Comparison of ENCODE assay signal across 28 cellular contexts in genomic region chr2:593354-594026, GRCh38.
"Had no signal": no experiment of that assay in that cellular context is flagged by ENCODE, and none has a peak within 500 bp of the region (broad histone marks: within the 10 kb centered on the region; RNA-seq: fewer than 3 reads in every experiment).

No MANE protein-coding gene starts in this region.

- H3K4me3 Mint-ChIP-seq: activated CD4-positive, alpha-beta memory T cell treated with anti-CD3 and anti-CD28 coated beads, Interleukin-2, amount 10 ng/mL, durations not matched to agents 7 days and 5 days; activated CD4-positive, alpha-beta T cell treated with anti-CD3 and anti-CD28 coated beads, Interleukin-2, amount 10 ng/mL, durations not matched to agents 7 days and 5 days; activated naive CD4-positive, alpha-beta T cell treated with anti-CD3 and anti-CD28 coated beads, Interleukin-2, amount 10 ng/mL, durations not matched to agents 7 days and 5 days; activated naive CD8-positive, alpha-beta T cell treated with anti-CD3 and anti-CD28 coated beads, Interleukin-2, amount 10 ng/mL, durations not matched to agents 7 days and 5 days; activated T-cell treated with anti-CD3 and anti-CD28 coated beads, Interleukin-2, amount 50 U/mL, for 24 hours; activated T-cell treated with anti-CD3 and anti-CD28 coated beads, Interleukin-2, amount 50 U/mL, for 72 hours; central memory CD8-positive, alpha-beta T cell; effector memory CD8-positive, alpha-beta T cell had no signal

- DNase-seq: activated CD4-positive, alpha-beta memory T cell treated with anti-CD3 and anti-CD28 coated beads, Interleukin-2, amount 10 ng/mL, durations not matched to agents 7 days and 5 days; activated CD4-positive, alpha-beta T cell treated with anti-CD3 and anti-CD28 coated beads for 1 hour; activated CD4-positive, alpha-beta T cell treated with anti-CD3 and anti-CD28 coated beads for 4 hours; activated CD4-positive, alpha-beta T cell treated with anti-CD3 and anti-CD28 coated beads, Interleukin-2, amount 10 ng/mL, durations not matched to agents 7 days and 5 days; activated CD4-positive, alpha-beta T cell treated with anti-CD3 and anti-CD28 coated beads, Interleukin-2, amount 50 U/mL, for 4 hours; activated CD4-positive, CD25-positive, alpha-beta regulatory T cell; activated CD8-positive, alpha-beta memory T cell treated with anti-CD3 and anti-CD28 coated beads, Interleukin-2, amount 50 U/mL, for 48 hours; activated gamma-delta T cell; activated naive CD4-positive, alpha-beta T cell; activated naive CD4-positive, alpha-beta T cell treated with anti-CD3 and anti-CD28 coated beads, Interleukin-2, amount 10 ng/mL, durations not matched to agents 7 days and 5 days; activated naive CD8-positive, alpha-beta T cell treated with anti-CD3 and anti-CD28 coated beads, Interleukin-2, amount 10 ng/mL, durations not matched to agents 7 days and 5 days; activated T-cell treated with anti-CD3 and anti-CD28 coated beads for 4 hours; activated T-cell treated with anti-CD3 and anti-CD28 coated beads, Interleukin-2, amount 50 U/mL, for 24 hours; activated T-cell treated with anti-CD3 and anti-CD28 coated beads, Interleukin-2, amount 50 U/mL, for 72 hours; brain microvascular endothelial cell; cortex of kidney; dermis blood vessel endothelial cell; effector CD4-positive, alpha-beta T cell; effector memory CD8-positive, alpha-beta T cell; erythroblast; esophagus squamous epithelium; foreskin melanocyte; T-helper 2 cell had no signal

- H3K27ac ChIP-seq: brain microvascular endothelial cell, esophagus squamous epithelium, gastroesophageal sphincter had no signal

- H3K36me3 ChIP-seq: brain microvascular endothelial cell, esophagus squamous epithelium, gastroesophageal sphincter had no signal

- H3K4me1 Mint-ChIP-seq: activated CD4-positive, alpha-beta memory T cell treated with anti-CD3 and anti-CD28 coated beads, Interleukin-2, amount 10 ng/mL, durations not matched to agents 7 days and 5 days; activated CD4-positive, alpha-beta T cell treated with anti-CD3 and anti-CD28 coated beads, Interleukin-2, amount 10 ng/mL, durations not matched to agents 7 days and 5 days; activated naive CD4-positive, alpha-beta T cell treated with anti-CD3 and anti-CD28 coated beads, Interleukin-2, amount 10 ng/mL, durations not matched to agents 7 days and 5 days; activated naive CD8-positive, alpha-beta T cell treated with anti-CD3 and anti-CD28 coated beads, Interleukin-2, amount 10 ng/mL, durations not matched to agents 7 days and 5 days; central memory CD8-positive, alpha-beta T cell had no signal

- H3K27me3 ChIP-seq: brain microvascular endothelial cell had no signal

- FAIRE-seq: astrocyte, colon had no signal

- H3K9me3 Mint-ChIP-seq: activated CD4-positive, alpha-beta memory T cell treated with anti-CD3 and anti-CD28 coated beads, Interleukin-2, amount 10 ng/mL, durations not matched to agents 7 days and 5 days; activated CD4-positive, alpha-beta T cell treated with anti-CD3 and anti-CD28 coated beads, Interleukin-2, amount 10 ng/mL, durations not matched to agents 7 days and 5 days; activated naive CD4-positive, alpha-beta T cell treated with anti-CD3 and anti-CD28 coated beads, Interleukin-2, amount 10 ng/mL, durations not matched to agents 7 days and 5 days; activated naive CD4-positive, alpha-beta T cell treated with anti-CD3 and anti-CD28 coated beads, Interleukin-2, amount 50 U/mL, for 72 hours; activated naive CD8-positive, alpha-beta T cell treated with anti-CD3 and anti-CD28 coated beads, Interleukin-2, amount 10 ng/mL, durations not matched to agents 7 days and 5 days; activated T-cell treated with anti-CD3 and anti-CD28 coated beads, Interleukin-2, amount 50 U/mL, for 24 hours; activated T-cell treated with anti-CD3 and anti-CD28 coated beads, Interleukin-2, amount 50 U/mL, for 72 hours; central memory CD8-positive, alpha-beta T cell; effector memory CD8-positive, alpha-beta T cell had no signal

- H3K36me3 Mint-ChIP-seq: activated naive CD4-positive, alpha-beta T cell treated with anti-CD3 and anti-CD28 coated beads, Interleukin-2, amount 10 ng/mL, durations not matched to agents 7 days and 5 days; activated naive CD4-positive, alpha-beta T cell treated with anti-CD3 and anti-CD28 coated beads, Interleukin-2, amount 50 U/mL, for 72 hours; activated naive CD8-positive, alpha-beta T cell treated with anti-CD3 and anti-CD28 coated beads, Interleukin-2, amount 10 ng/mL, durations not matched to agents 7 days and 5 days had no signal

- H3K4me1 ChIP-seq: gastroesophageal sphincter had no signal

- H3K9me3 ChIP-seq: esophagus squamous epithelium, gastroesophageal sphincter had no signal

- ATAC-seq: activated naive CD4-positive, alpha-beta T cell treated with anti-CD3 and anti-CD28 coated beads, Interleukin-2, amount 50 U/mL, for 72 hours; activated T-cell treated with anti-CD3 and anti-CD28 coated beads, Interleukin-2, amount 50 U/mL, for 72 hours; effector memory CD8-positive, alpha-beta T cell; gastroesophageal sphincter had no signal

- H3K27ac Mint-ChIP-seq: activated CD4-positive, alpha-beta memory T cell treated with anti-CD3 and anti-CD28 coated beads, Interleukin-2, amount 10 ng/mL, durations not matched to agents 7 days and 5 days; activated CD4-positive, alpha-beta T cell treated with anti-CD3 and anti-CD28 coated beads, Interleukin-2, amount 10 ng/mL, durations not matched to agents 7 days and 5 days; activated naive CD4-positive, alpha-beta T cell treated with anti-CD3 and anti-CD28 coated beads, Interleukin-2, amount 10 ng/mL, durations not matched to agents 7 days and 5 days; activated naive CD4-positive, alpha-beta T cell treated with anti-CD3 and anti-CD28 coated beads, Interleukin-2, amount 50 U/mL, for 72 hours; activated naive CD8-positive, alpha-beta T cell treated with anti-CD3 and anti-CD28 coated beads, Interleukin-2, amount 10 ng/mL, durations not matched to agents 7 days and 5 days; activated T-cell treated with anti-CD3 and anti-CD28 coated beads, Interleukin-2, amount 50 U/mL, for 24 hours; activated T-cell treated with anti-CD3 and anti-CD28 coated beads, Interleukin-2, amount 50 U/mL, for 72 hours had no signal

- H3K4me3 ChIP-seq: esophagus squamous epithelium, gastroesophageal sphincter had no signal
